In the genomic region with DNA sequence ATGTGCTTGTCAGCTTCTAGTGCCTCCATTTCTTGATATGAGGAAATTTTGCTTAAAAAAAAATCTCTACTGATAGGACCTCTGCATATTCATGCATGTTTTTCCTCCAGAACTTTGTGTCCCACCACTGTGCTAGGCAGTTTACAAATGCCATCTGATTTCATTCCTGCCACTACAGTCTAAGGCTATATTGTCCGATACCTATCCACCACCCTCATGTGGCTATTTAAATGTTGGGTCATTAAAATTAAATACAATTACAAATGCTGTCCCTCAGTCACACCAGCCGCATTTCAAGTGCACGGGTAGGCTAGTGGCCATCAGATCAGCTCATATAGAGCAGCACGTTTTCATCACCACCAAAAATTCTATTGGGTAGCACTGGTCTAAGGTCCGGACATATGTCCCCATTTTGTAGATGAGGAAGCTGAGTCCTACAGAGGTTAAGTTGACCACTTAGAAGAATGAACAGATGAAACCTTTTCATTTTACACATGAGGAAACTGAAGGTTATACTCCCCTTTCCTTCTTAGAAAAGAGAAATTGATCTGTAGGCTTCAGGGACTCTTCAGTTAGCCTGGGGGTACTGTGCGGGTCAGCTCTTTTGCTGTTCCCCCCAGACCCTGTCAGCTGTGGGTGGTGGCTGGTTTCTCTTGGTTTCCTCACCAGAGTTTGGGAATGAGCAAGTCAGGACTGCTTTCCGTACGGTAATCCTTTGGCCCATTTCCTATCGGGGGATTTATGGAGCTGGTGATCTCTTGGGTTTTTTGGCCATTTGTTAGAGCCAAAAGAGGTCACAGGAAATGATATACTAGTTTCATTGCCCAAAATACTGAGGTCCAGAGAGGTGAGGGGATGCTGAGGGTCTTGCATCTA, we compare ENCODE assay signal across 9 cellular contexts.
DNase-seq lines count a peak whose midpoint lies in the region; ATAC-seq and TF ChIP-seq lines count a peak whose summit lies in the region.
"Had no signal": no experiment of that assay in that cellular context is flagged by ENCODE, and none has a peak within 500 bp of the region (broad histone marks: within the 10 kb centered on the region; RNA-seq: fewer than 3 reads in every experiment).

No MANE protein-coding gene starts in this region.

- TF ChIP-seq CTCF in RWPE1 (conservative IDR thresholded peaks at IDR 0.05; ENCODE audit: low read depth) (no peak), nephron progenitor cell (IDR thresholded peaks at IDR 0.05) (no peak)

- no peaks in the 10 kb centered on the region for H3K27me3 Mint-ChIP-seq in nephron progenitor cell (ENCODE audit: low read depth, poor library complexity)

- H3K36me3 ChIP-seq in ACC112 (ENCODE audit: insufficient read depth, low read length) (peaks cover 2% of the 10 kb centered on the region; the same call in 1 of the 2 replicates), duodenal mucosa (ENCODE audit: control insufficient read depth in 1 of 2, insufficient read depth in 2 of 2, low read length in 2 of 2) (no peaks in the 10 kb centered on the region)

- peak overlapping the region; percentile 88 for H3K27ac Mint-ChIP-seq in nephron progenitor cell

- H3K4me3 ChIP-seq in ACC112 (ENCODE audit: low read depth, low read length) (no peak overlapping the region), duodenal mucosa (ENCODE audit: low read depth in 1 of 2, low read length in 2 of 2) (no peak overlapping the region)
- H3K4me3 ChIP-seq: SK-N-MC had no signal

- H3K4me1 ChIP-seq in ACC112 (ENCODE audit: control insufficient read depth, insufficient read depth, low read length, unreplicated experiment) (peaks cover 93% of the 10 kb centered on the region), duodenal mucosa (ENCODE audit: control insufficient read depth in 1 of 2, insufficient read depth in 2 of 2, low read length in 2 of 2) (peaks cover 62 to 63% of the 10 kb centered on the region in 2 donors)

- CTCF ChIA-PET in RWPE1 (lab: Yijun Ruan, JAX) = no interaction called here

- H3K9me3 Mint-ChIP-seq in nephron progenitor cell = no peaks in the 10 kb centered on the region

- H3K36me3 Mint-ChIP-seq in nephron progenitor cell (ENCODE audit: low read depth) = peaks cover 7% of the 10 kb centered on the region

- ATAC-seq in HG02938 (IDR thresholded peaks at IDR 0.05; ENCODE audit: unreplicated experiment) = no peak
- ATAC-seq in GM21619 (IDR thresholded peaks at IDR 0.05; ENCODE audit: unreplicated experiment) = no peak
- ATAC-seq in GM21423 (IDR thresholded peaks at IDR 0.05; ENCODE audit: unreplicated experiment) = no peak

- DNase-seq in RWPE1 (ENCODE audit: low spot score) (no peak), nephron progenitor cell (no peak), D341Med (ENCODE audit: low spot score) (no peak)

- H3K9me3 ChIP-seq in duodenal mucosa (ENCODE audit: control insufficient read depth in 1 of 2, low read length in 2 of 2) = no peaks in the 10 kb centered on the region

- no peaks in the 10 kb centered on the region for H3K27me3 ChIP-seq in ACC112 (ENCODE audit: insufficient read depth, low read length)
- no peaks in the 10 kb centered on the region for H3K27me3 ChIP-seq in duodenal mucosa (ENCODE audit: control insufficient read depth in 1 of 2, insufficient read depth in 2 of 2, low read length in 2 of 2)

- H3K4me3 Mint-ChIP-seq in nephron progenitor cell = no peak overlapping the region

- H3K4me1 Mint-ChIP-seq in nephron progenitor cell = peaks cover 95% of the 10 kb centered on the region

- H3K27ac ChIP-seq in ACC112 (ENCODE audit: low read depth, low read length) (peak overlapping the region; percentile 100), RWPE1 (peak overlapping the region; percentile 94), duodenal mucosa (ENCODE audit: low read depth, low read length) (peak overlapping the region; percentile 80)
- H3K27ac ChIP-seq: SK-N-MC had no signal

- H3K79me2 ChIP-seq in ACC112 (ENCODE audit: control insufficient read depth, insufficient read depth, low read length, unreplicated experiment) = peaks cover 77% of the 10 kb centered on the region

- no peak overlapping the region for H2AFZ ChIP-seq in ACC112 (ENCODE audit: low read length, unreplicated experiment)

- POLR2A ChIA-PET in RWPE1 (lab: Yijun Ruan, JAX; ENCODE audit: low non-redundant PET) = no interaction called here

- peak overlapping the region; percentile 11 to 49 for H3K9ac ChIP-seq in duodenal mucosa (ENCODE audit: low read depth in 1 of 2, low read length in 2 of 2)
